20 cellular contexts compared by ENCODE assay signal in genomic region chr10:103949728-103950127, GRCh38.
"Had no signal": no experiment of that assay in that cellular context is flagged by ENCODE, and none has a peak within 500 bp of the region (broad histone marks: within the 10 kb centered on the region; RNA-seq: fewer than 3 reads in every experiment).

No MANE protein-coding gene starts in this region.

- H3K4me3 Mint-ChIP-seq: naive B cell; nephron; stimulated activated naive B cell treated with anti-CD40 and anti-IgM and Interleukin-4, amounts not matched to agents 10 μg/mL and 1 μg/mL and 100 μg/mL, for 72 hours; stimulated activated naive CD8-positive, alpha-beta T cell treated with anti-CD3 and anti-CD28 coated beads, Interleukin-15, amount 100 ng/mL, for 72 hours had no signal

- ATAC-seq: foreskin keratinocyte; left colon; stimulated activated naive B cell treated with anti-CD40 and anti-IgM and Interleukin-4, amounts not matched to agents 10 μg/mL and 1 μg/mL and 100 μg/mL, for 72 hours; stimulated activated naive CD8-positive, alpha-beta T cell treated with anti-CD3 and anti-CD28 coated beads, Interleukin-15, amount 100 ng/mL, for 72 hours had no signal

- H3K27me3 ChIP-seq: colonic mucosa, esophagus squamous epithelium, foreskin keratinocyte, hepatocyte, right atrium auricular region, sigmoid colon, testis, tibial nerve had no signal

- H3K27me3 Mint-ChIP-seq: stimulated activated naive CD8-positive, alpha-beta T cell treated with anti-CD3 and anti-CD28 coated beads, Interleukin-15, amount 100 ng/mL, for 72 hours had no signal

- DNase-seq: colonic mucosa; dermis blood vessel endothelial cell; esophagus squamous epithelium; foreskin keratinocyte; head of caudate nucleus; left colon; mesendoderm; naive B cell; sigmoid colon; stimulated activated CD4-positive, alpha-beta T cell treated with anti-CD3 and anti-CD28 coated beads, Interleukin-2, amount 100 ng/mL, for 24 hours; stimulated activated CD4-positive, alpha-beta T cell treated with anti-CD3 and anti-CD28 coated beads, Interleukin-4, amount 100 ng/mL, for 4 hours; stimulated activated naive B cell treated with anti-CD40 and anti-IgM and Interleukin-4, amounts not matched to agents 10 μg/mL and 1 μg/mL and 100 μg/mL, for 72 hours; stimulated activated naive CD8-positive, alpha-beta T cell treated with anti-CD3 and anti-CD28 coated beads, Interleukin-15, amount 100 ng/mL, for 72 hours; testis had no signal

- H3K9me3 Mint-ChIP-seq: naive B cell; stimulated activated naive B cell treated with anti-CD40 and anti-IgM and Interleukin-4, amounts not matched to agents 10 μg/mL and 1 μg/mL and 100 μg/mL, for 72 hours; stimulated activated naive CD8-positive, alpha-beta T cell treated with anti-CD3 and anti-CD28 coated beads, Interleukin-15, amount 100 ng/mL, for 72 hours had no signal

- H3K36me3 ChIP-seq: colonic mucosa, esophagus squamous epithelium, right atrium auricular region, sigmoid colon, tibial nerve had no signal

- H3K4me1 Mint-ChIP-seq: nephron had no signal

- H3K4me1 ChIP-seq: colonic mucosa, esophagus squamous epithelium, foreskin keratinocyte, parathyroid adenoma, right atrium auricular region, sigmoid colon, testis, tibial nerve had no signal

- H3K36me3 Mint-ChIP-seq: stimulated activated naive B cell treated with anti-CD40 and anti-IgM and Interleukin-4, amounts not matched to agents 10 μg/mL and 1 μg/mL and 100 μg/mL, for 72 hours had no signal

- H3K4me3 ChIP-seq: colonic mucosa, esophagus squamous epithelium, hepatocyte, right atrium auricular region, sigmoid colon, skin epidermis, testis, tibial nerve had no signal

- H3K27ac ChIP-seq: colonic mucosa, esophagus squamous epithelium, foreskin keratinocyte, hepatocyte, parathyroid adenoma, right atrium auricular region, sigmoid colon, skin epidermis, testis, tibial nerve had no signal

- H3K9me3 ChIP-seq: colonic mucosa, esophagus squamous epithelium, testis had no signal

- H3K9ac ChIP-seq: parathyroid adenoma had no signal
